In the genomic region with DNA sequence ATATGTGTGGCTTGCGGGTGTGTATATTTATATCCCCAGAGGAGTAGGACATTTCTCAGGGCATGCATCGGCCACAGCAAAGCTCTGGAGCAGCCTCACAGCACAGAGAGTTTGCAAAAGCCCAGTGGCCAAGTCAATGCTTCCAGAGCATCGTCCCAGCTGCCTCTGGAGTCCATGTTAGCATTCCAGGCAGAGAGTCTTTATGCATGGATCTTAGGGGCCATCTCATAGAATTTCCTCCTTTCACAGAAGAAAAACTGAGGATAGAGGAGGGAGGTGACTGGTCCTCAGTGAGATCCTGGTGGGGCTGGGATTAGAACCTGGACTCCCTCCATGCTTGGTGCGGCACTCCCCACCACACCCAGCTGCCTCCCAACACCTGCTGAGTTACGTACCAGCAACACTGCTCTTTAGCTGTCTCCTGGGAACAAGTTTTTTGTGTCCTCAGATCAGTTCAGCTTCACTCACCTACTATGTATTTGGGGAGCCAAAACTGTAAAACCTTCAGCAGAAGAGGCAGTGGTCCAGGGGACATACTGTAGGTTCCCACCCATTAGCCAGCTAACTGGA, we compare ENCODE assay signal across 13 cellular contexts.
DNase-seq lines count a peak whose midpoint lies in the region; TF ChIP-seq lines count a peak whose summit lies in the region.
"Had no signal": no experiment of that assay in that cellular context is flagged by ENCODE, and none has a peak within 500 bp of the region (broad histone marks: within the 10 kb centered on the region; RNA-seq: fewer than 3 reads in every experiment).

No MANE protein-coding gene starts in this region.

- peak overlapping the region; percentile 23 for H3K27ac ChIP-seq in layer of hippocampus (ENCODE audit: low read depth, low read length)
- H3K27ac ChIP-seq in smooth muscle cell (ENCODE audit: low read depth) = peak overlapping the region; percentile 54
- H3K27ac ChIP-seq in Peyer's patch = no peak overlapping the region

- no peak overlapping the region for H3K4me3 ChIP-seq in smooth muscle cell
- no peak overlapping the region for H3K4me3 ChIP-seq in Peyer's patch

- TF ChIP-seq CTCF in smooth muscle cell (IDR thresholded peaks at IDR 0.05; ENCODE audit: borderline replicate concordance, insufficient read depth, poor library complexity, severe bottlenecking) (no peak), Peyer's patch (IDR thresholded peaks at IDR 0.05) (no peak)

- H3K4me1 ChIP-seq in smooth muscle cell (ENCODE audit: low read depth) (peaks cover 49% of the 10 kb centered on the region), Peyer's patch (peaks cover 0 to 5% (median 0%) of the 10 kb centered on the region in 4 donors)

- H3K9me3 ChIP-seq in smooth muscle cell (replicated peaks; ENCODE audit: low read depth) = no peaks in the 10 kb centered on the region
- no peaks in the 10 kb centered on the region for H3K9me3 ChIP-seq in Peyer's patch

- DNase-seq in NCI-H1436 (lab: John Stamatoyannopoulos, UW) (peak; percentile 42), NCI-H1436 treated with DMSO at 0.1 percent for 48 hours (lab: John Stamatoyannopoulos, UW) (no peak), NCI-H69 (lab: John Stamatoyannopoulos, UW) (peak; percentile 55), smooth muscle cell (lab: John Stamatoyannopoulos, UW; ENCODE audit: unreplicated experiment) (no peak), GDM1 (lab: John Stamatoyannopoulos, UW) (no peak), Peyer's patch (no peak)
- DNase-seq in activated naive CD4-positive, alpha-beta T cell treated with Interleukin-2 at 50 U/mL for 16 hours = no peak
- DNase-seq: 8988T; activated CD4-positive, alpha-beta T cell treated with anti-CD3 and anti-CD28 coated beads for 4 hours; activated gamma-delta T cell; left colon; small intestine had no signal

- no peak overlapping the region for H2AFZ ChIP-seq in smooth muscle cell (ENCODE audit: low read depth)

- H3K27me3 ChIP-seq in layer of hippocampus (ENCODE audit: control insufficient read depth, insufficient read depth, low read length) (no peaks in the 10 kb centered on the region), smooth muscle cell (ENCODE audit: low read depth) (no peaks in the 10 kb centered on the region), Peyer's patch (no peaks in the 10 kb centered on the region)

- peaks cover 15% of the 10 kb centered on the region for H3F3A ChIP-seq in smooth muscle cell (ENCODE audit: low read depth)

- H3K36me3 ChIP-seq in smooth muscle cell (ENCODE audit: low read depth) (no peaks in the 10 kb centered on the region), Peyer's patch (no peaks in the 10 kb centered on the region)

- WGBS in smooth muscle cell (ENCODE audit: low lambda C conversion rate) = 52% methylated on average over 5 of the region's 5 CpGs

- no peak for TF ChIP-seq POLR2A in Peyer's patch (IDR thresholded peaks at IDR 0.05)

- no peak overlapping the region for H3K4me2 ChIP-seq in smooth muscle cell

- no peak overlapping the region for H3K9ac ChIP-seq in smooth muscle cell (ENCODE audit: low read depth)

- H3K79me2 ChIP-seq in smooth muscle cell (ENCODE audit: low read depth) = no peaks in the 10 kb centered on the region

- peaks cover 5% of the 10 kb centered on the region for H4K20me1 ChIP-seq in smooth muscle cell (ENCODE audit: low read depth)

Comparison
In these comparisons a context has a peak if more than half of its experiments do, and no peak if none do; other contexts are left out.
1. DNase-seq: peak in NCI-H1436 (single experiment) and NCI-H69 (single experiment); none in NCI-H1436 treated with DMSO at 0.1 percent for 48 hours (single experiment), smooth muscle cell (single experiment), GDM1 (single experiment), Peyer's patch (0 of 3) and activated naive CD4-positive, alpha-beta T cell treated with Interleukin-2 at 50 U/mL for 16 hours (single experiment).
2. H3K27ac ChIP-seq: peak in layer of hippocampus (single experiment) and smooth muscle cell (single experiment); none in Peyer's patch (0 of 4).